In the genomic region with DNA sequence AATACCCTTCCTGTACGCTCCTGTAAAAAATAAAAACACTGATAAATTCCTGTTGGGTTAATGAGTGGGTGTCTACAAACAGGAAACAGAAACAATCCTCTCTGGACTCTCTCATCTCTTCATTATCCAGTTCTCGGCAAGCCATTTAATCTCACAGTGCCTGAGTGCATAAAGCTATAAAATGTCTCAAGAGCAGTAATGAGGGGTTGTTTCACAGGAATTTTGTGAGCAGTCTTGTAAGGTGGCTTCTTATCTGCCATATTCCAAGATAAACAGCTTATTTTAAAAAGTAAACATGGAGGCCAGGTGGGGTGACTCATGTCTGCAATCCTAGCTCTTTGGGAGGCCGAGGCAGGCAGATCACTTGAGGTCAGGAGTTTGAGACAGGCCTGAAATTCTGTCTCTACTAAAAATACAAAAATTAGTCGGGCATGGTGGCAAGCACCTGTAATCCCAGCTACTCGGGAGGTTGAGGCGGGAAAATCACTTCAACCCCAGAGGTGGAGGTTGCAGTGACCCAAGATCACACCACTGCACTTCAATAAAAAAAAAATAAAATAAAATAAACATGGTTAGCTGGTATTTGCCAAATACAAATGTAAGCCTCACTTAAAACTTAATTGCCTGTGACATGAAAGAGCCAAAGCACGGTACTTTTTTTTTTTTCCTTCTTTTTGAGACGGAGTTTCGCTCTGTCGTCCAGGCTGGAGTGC, we compare ENCODE assay signal across 9 cellular contexts. TPM values are rescaled to one million over a fixed set of nuclear protein-coding genes. Genes with fewer than 3 reads are reported as not detected.
DNase-seq lines count a peak whose midpoint lies in the region; ATAC-seq, FAIRE-seq and TF ChIP-seq lines count a peak whose summit lies in the region.
"Had no signal": no experiment of that assay in that cellular context is flagged by ENCODE, and none has a peak within 500 bp of the region (broad histone marks: within the 10 kb centered on the region; RNA-seq: fewer than 3 reads in every experiment).

No MANE protein-coding gene starts in this region.

- no peak for TF ChIP-seq POLR2A in A549 (IDR thresholded peaks at IDR 0.05; ENCODE audit: low read length)
- no peak for TF ChIP-seq POLR2A in K562 (conservative IDR thresholded peaks at IDR 0.05)

- H3K4ac ChIP-seq in mesendoderm (ENCODE audit: low read depth, low read length), result no peak overlapping the region

- no peak overlapping the region for H3K27ac Mint-ChIP-seq in activated T-helper 1 cell treated with anti-CD3 and anti-CD28 coated beads, Interleukin-12 subunit alpha, Interleukin-12 subunit beta, Interleukin-2, Interleukin-4 antibody, amounts not matched to agents 30 ng/mL and 10 ng/mL and 1 ng/mL, durations not matched to agents 14 hours and 24 hours and 36 hours

- H3K4me1 ChIP-seq in A549 (peaks cover 44% of the 10 kb centered on the region), K562 (replicated peaks in 1 of 2; ENCODE audit: control insufficient read depth in 2 of 2, insufficient read depth in 2 of 2, low read length in 2 of 2) (peaks cover 0 to 17% of the 10 kb centered on the region in 2 experiments; a peak in 2 of 5 replicates), mesendoderm (ENCODE audit: control insufficient read depth, low read depth, low read length) (peaks cover 4% of the 10 kb centered on the region)

- H3K9me3 ChIP-seq in A549 (no peaks in the 10 kb centered on the region), K562 (replicated peaks; ENCODE audit: control insufficient read depth, insufficient read depth, low read depth, low read length) (no peaks in the 10 kb centered on the region)

- H3K79me1 ChIP-seq in mesendoderm (ENCODE audit: low read length), result peaks cover 2% of the 10 kb centered on the region

- H3K27ac ChIP-seq in A549 (peak overlapping the region; percentile 86 to 95), K562 (ENCODE audit: extremely low read depth, low read depth, low read length) (peak overlapping the region; percentile 68), mesendoderm (ENCODE audit: low read depth, low read length) (peak overlapping the region; percentile 36)

- H3K36me3 ChIP-seq in K562 (ENCODE audit: control insufficient read depth, insufficient read depth, low read length) (peaks cover 11% of the 10 kb centered on the region), mesendoderm (ENCODE audit: control insufficient read depth, insufficient read depth, low read length) (no peaks in the 10 kb centered on the region)

- no peak overlapping the region for H2BK15ac ChIP-seq in mesendoderm (replicated peaks; ENCODE audit: low read depth)

- no peak overlapping the region for H4K8ac ChIP-seq in mesendoderm (ENCODE audit: low read depth, low read length)

- H3K27me3 Mint-ChIP-seq in activated T-helper 1 cell treated with anti-CD3 and anti-CD28 coated beads, Interleukin-12 subunit alpha, Interleukin-12 subunit beta, Interleukin-2, Interleukin-4 antibody, amounts not matched to agents 30 ng/mL and 10 ng/mL and 1 ng/mL, durations not matched to agents 14 hours and 24 hours and 36 hours (ENCODE audit: insufficient read depth), result no peaks in the 10 kb centered on the region

- H3K9ac ChIP-seq in K562 (ENCODE audit: insufficient read depth in 1 of 2, low read depth in 2 of 2, low read length in 2 of 2), result peak overlapping the region in 1 of 2 experiments; percentile 21; a peak in 1 of 4 replicates
- H3K9ac ChIP-seq in mesendoderm (ENCODE audit: low read length), result no peak overlapping the region

- H3K23ac ChIP-seq in mesendoderm (ENCODE audit: low read length), result no peak overlapping the region

- TF ChIP-seq EP300 in A549 (IDR thresholded peaks at IDR 0.05), result no peak
- TF ChIP-seq EP300 in K562 (IDR thresholded peaks at IDR 0.05; ENCODE audit: low read length), result peak; percentile 25; the same call in 1 of the 2 replicates

- peak in 1 of 2 experiments; percentile 13; a peak in 2 of 6 replicates for ATAC-seq in A549
- peak; percentile 44 for ATAC-seq in K562
- ATAC-seq in GM18907 (IDR thresholded peaks at IDR 0.05; ENCODE audit: unreplicated experiment), result no peak
- ATAC-seq in HG02884 (IDR thresholded peaks at IDR 0.05; ENCODE audit: unreplicated experiment), result no peak

- TF ChIP-seq RAD21 in A549 (conservative IDR thresholded peaks at IDR 0.05 in 1 of 2, IDR thresholded peaks at IDR 0.05 in 1 of 2), result no peak
- no peak for TF ChIP-seq RAD21 in K562 (CRISPR knock-in tag; conservative IDR thresholded peaks at IDR 0.05 in 1 of 2, IDR thresholded peaks at IDR 0.05 in 1 of 2)

- H2AK5ac ChIP-seq in mesendoderm (ENCODE audit: low read length), result no peak overlapping the region

- in situ Hi-C loops in K562 (cut with MboI), result no loop called here

- intact Hi-C loops in K562 (cut with micrococcal nuclease), result no loop called here
- intact Hi-C loops in activated T-helper 1 cell treated with anti-CD3 and anti-CD28 coated beads, Interleukin-12 subunit alpha, Interleukin-12 subunit beta, Interleukin-2, Interleukin-4 antibody, amounts not matched to agents 30 ng/mL and 10 ng/mL and 1 ng/mL, durations not matched to agents 14 hours and 24 hours and 36 hours (cut with micrococcal nuclease), result no loop called here

- H3K9me3 Mint-ChIP-seq in activated T-helper 1 cell treated with anti-CD3 and anti-CD28 coated beads, Interleukin-12 subunit alpha, Interleukin-12 subunit beta, Interleukin-2, Interleukin-4 antibody, amounts not matched to agents 30 ng/mL and 10 ng/mL and 1 ng/mL, durations not matched to agents 14 hours and 24 hours and 36 hours, result no peaks in the 10 kb centered on the region

- H3K4me1 Mint-ChIP-seq in activated T-helper 1 cell treated with anti-CD3 and anti-CD28 coated beads, Interleukin-12 subunit alpha, Interleukin-12 subunit beta, Interleukin-2, Interleukin-4 antibody, amounts not matched to agents 30 ng/mL and 10 ng/mL and 1 ng/mL, durations not matched to agents 14 hours and 24 hours and 36 hours (ENCODE audit: low read depth), result peaks cover 22% of the 10 kb centered on the region

- WGBS in A549 (ENCODE audit: missing lambda C conversion rate), result 51% methylated on average over 10 of the region's 10 CpGs
- 38% methylated on average over 7 of the region's 10 CpGs for WGBS in K562 (ENCODE audit: insufficient coverage, low coverage, missing lambda C conversion rate)
- no CpG with 5 or more reads among the region's 10 CpGs for WGBS in mesendoderm (ENCODE audit: extremely low coverage, insufficient coverage, low lambda C conversion rate)

- H3K4me2 ChIP-seq in A549 (peak overlapping the region; percentile 54), K562 (ENCODE audit: insufficient read depth, low read length) (peak overlapping the region; percentile 47), mesendoderm (ENCODE audit: low read length) (no peak overlapping the region)

- CTCF ChIA-PET in A549 (lab: Yijun Ruan, JAX), result interaction anchor here (0.6 to 4.2 kb wide), 5 partner anchors 10 to 179 kb away, joined by 3 to 27 read pairs (median 3); no protein-coding TSS in a partner anchor
- CTCF ChIA-PET in K562 (lab: Yijun Ruan, JAX; ENCODE audit: low intra/inter-chr PET ratio), result no interaction called here

- no peak for TF ChIP-seq CTCF in A549 (IDR thresholded peaks at IDR 0.05)
- TF ChIP-seq CTCF in K562 (IDR thresholded peaks at IDR 0.05 in 2 of 3, conservative IDR thresholded peaks at IDR 0.05 in 1 of 3; ENCODE audit: insufficient read depth in 2 of 3, low read depth in 1 of 3, low read length in 3 of 3), result no peak

- H3K4me3 Mint-ChIP-seq in activated T-helper 1 cell treated with anti-CD3 and anti-CD28 coated beads, Interleukin-12 subunit alpha, Interleukin-12 subunit beta, Interleukin-2, Interleukin-4 antibody, amounts not matched to agents 30 ng/mL and 10 ng/mL and 1 ng/mL, durations not matched to agents 14 hours and 24 hours and 36 hours, result no peak overlapping the region

- H3K4me3 ChIP-seq in A549 (no peak overlapping the region), K562 (no peak overlapping the region), mesendoderm (ENCODE audit: low read length) (no peak overlapping the region)

- H3K18ac ChIP-seq in mesendoderm (ENCODE audit: low read length), result peak overlapping the region; percentile 87

- FAIRE-seq in A549 (lab: Jason Lieb, UNC), result no peak
- FAIRE-seq in HTR-8/SVneo (lab: Jason Lieb, UNC), result no peak
- FAIRE-seq in K562 (lab: Jason Lieb, UNC), result peak; percentile 81
- FAIRE-seq: RCC 7860 had no signal

- peak overlapping the region; percentile 57 for H2AFZ ChIP-seq in K562 (ENCODE audit: low read depth, low read length)

- DNase-seq in A549 (ENCODE audit: low read depth in 1 of 2, low spot score in 1 of 2) (peak in 1 of 2 experiments; percentile 54), HTR-8/SVneo (ENCODE audit: insufficient read length, low spot score) (peak; percentile 32), K562 (ENCODE audit: extremely low read depth in 1 of 4, low spot score in 3 of 4) (peak in 2 of 4 experiments; percentile 19 to 48), mesendoderm (peak; percentile 58), ureter (ENCODE audit: low spot score) (no peak)
- DNase-seq in activated T-helper 1 cell treated with anti-CD3 and anti-CD28 coated beads, Interleukin-12 subunit alpha, Interleukin-12 subunit beta, Interleukin-2, Interleukin-4 antibody, amounts not matched to agents 30 ng/mL and 10 ng/mL and 1 ng/mL, durations not matched to agents 14 hours and 24 hours and 36 hours (ENCODE audit: low spot score), result no peak

- peak overlapping the region; percentile 9 for H2BK120ac ChIP-seq in mesendoderm (ENCODE audit: low read depth, low read length)

- H3K27me3 ChIP-seq in K562 (ENCODE audit: control insufficient read depth in 2 of 2, insufficient read depth in 2 of 2, low read length in 2 of 2) (no peaks in the 10 kb centered on the region), mesendoderm (ENCODE audit: insufficient read depth, low read length, poor library complexity) (no peaks in the 10 kb centered on the region)

- no peak overlapping the region for H4K5ac ChIP-seq in mesendoderm (ENCODE audit: low read length)

- POLR2A ChIA-PET in A549 (lab: Yijun Ruan, JAX), result interaction anchor here (1.2 kb wide), 1 partner anchor 143 kb away, joined by 3 read pairs; a partner anchor contains a TSS
- POLR2A ChIA-PET in K562 (lab: Yijun Ruan, JAX), result interaction anchor here (1.2 to 1.9 kb wide), 3 partner anchors 9 to 38 kb away, joined by 4 to 8 read pairs (median 5); no protein-coding TSS in a partner anchor

- H3K56ac ChIP-seq in mesendoderm (ENCODE audit: low read length), result no peak overlapping the region

- no TSS peak for BruUV-seq in K562 (replicated peaks; lab: Mats Ljungman, UMichigan)

- H3K36me3 Mint-ChIP-seq in activated T-helper 1 cell treated with anti-CD3 and anti-CD28 coated beads, Interleukin-12 subunit alpha, Interleukin-12 subunit beta, Interleukin-2, Interleukin-4 antibody, amounts not matched to agents 30 ng/mL and 10 ng/mL and 1 ng/mL, durations not matched to agents 14 hours and 24 hours and 36 hours (ENCODE audit: low read depth), result peaks cover 9% of the 10 kb centered on the region

- H3K79me2 ChIP-seq in K562 (ENCODE audit: control insufficient read depth, insufficient read depth, low read length) (peaks cover 22% of the 10 kb centered on the region), mesendoderm (ENCODE audit: control insufficient read depth, insufficient read depth, low read length) (no peaks in the 10 kb centered on the region)

- H3K9me1 ChIP-seq in K562 (ENCODE audit: control insufficient read depth, insufficient read depth, low read length), result no peaks in the 10 kb centered on the region

- H4K20me1 ChIP-seq in K562 (replicated peaks; ENCODE audit: control insufficient read depth, insufficient read depth, low read length), result no peaks in the 10 kb centered on the region

- no peak overlapping the region for H2BK5ac ChIP-seq in mesendoderm (ENCODE audit: low read length)

RNA-seq across cellular contexts. Expression of a gene that starts 54.0 kb away (rescaled TPM):
- polyA plus RNA-seq in A549 (2011; rRNA removed) (133 and 149 TPM in 2 replicates), A549 (2017; fragmentation: RNase III; extraction: RNeasy Plus Mini Kit Qiagen cat#74134 plus additional on column Dnase treatment) (43.0 to 49.7 TPM (median 44.4 TPM) in 3 replicates), K562 (2011; rRNA removed) (31.9 and 34.5 TPM in 2 replicates), K562 (2014; fragmentation: Illumina TruSeq; extraction: Trizol) (27.3 and 27.6 TPM in 2 replicates), K562 (2014; fragmentation: Nextera tagmentation; extraction: Ambion mirVana) (1 to 10 TPM; 5.8 to 6.1 TPM), K562 (2014; rRNA removed) (19.1 and 21.2 TPM in 2 replicates)
- polyA plus RNA-seq in A549 (2012; cell fraction: cytosol; rRNA removed), result 49.1 and 54.3 TPM in 2 replicates
- 98.3 and 122 TPM in 2 replicates for polyA plus RNA-seq in A549 (2012; cell fraction: nucleus; rRNA removed)
- 217 and 263 TPM in 2 replicates for polyA minus RNA-seq in A549 (2011; rRNA and poly(A)+ RNA removed)
- 77.3 and 128 TPM in 2 replicates for total RNA-seq in K562 (2011; cell fraction: chromatin; rRNA removed; ENCODE audit: low replicate concordance)
- total RNA-seq in K562 (2011; cell fraction: nucleolus; rRNA removed), result 38.0 and 40.8 TPM in 2 replicates
- 61.1 and 81.7 TPM in 2 replicates for total RNA-seq in K562 (2011; cell fraction: nucleoplasm; rRNA removed)
- total RNA-seq in K562 (2014; rRNA removed) (19.7 and 20.1 TPM in 2 replicates), K562 (2014; rRNA removed; fragmentation: Illumina TruSeq; extraction: Trizol) (29.6 and 39.5 TPM in 2 replicates), K562 (2015; rRNA removed; fragmentation: Illumina TruSeq; extraction: Trizol) (33.3 and 33.9 TPM in 2 replicates), K562 (2021) (24.9 and 27.8 TPM in 2 replicates), ureter (110 TPM)
- 24.3 and 28.5 TPM in 2 replicates for polyA plus RNA-seq in K562 (2011; cell fraction: cytosol; rRNA removed)
- polyA plus RNA-seq in K562 (2011; cell fraction: nucleus; rRNA removed), result 31.9 and 33.0 TPM in 2 replicates
- polyA plus RNA-seq in K562 (2012), result 17.8 and 31.5 TPM in 2 replicates
- 48.7 and 54.3 TPM in 2 replicates for polyA minus RNA-seq in K562 (2011; rRNA and poly(A)+ RNA removed)
- 16.9 and 22.4 TPM in 2 replicates for polyA minus RNA-seq in K562 (2011; cell fraction: cytosol; rRNA and poly(A)+ RNA removed)
- polyA minus RNA-seq in K562 (2011; cell fraction: nucleus; rRNA and poly(A)+ RNA removed), result 17.0 and 35.5 TPM in 2 replicates
- polyA plus RNA-seq in mesendoderm (2013, experiment 1 of 2), result 32.3 TPM
- polyA plus RNA-seq in mesendoderm (2013, experiment 2 of 2), result 31.8 TPM
- total RNA-seq in activated T-helper 1 cell treated with anti-CD3 and anti-CD28 coated beads, Interleukin-12 subunit alpha, Interleukin-12 subunit beta, Interleukin-2, Interleukin-4 antibody, amounts not matched to agents 30 ng/mL and 10 ng/mL and 1 ng/mL, durations not matched to agents 14 hours and 24 hours and 36 hours, result 64.1 and 71.9 TPM in 2 replicates

Comparison
In these comparisons a context has a peak if more than half of its experiments do, and no peak if none do; other contexts are left out.
1. DNase-seq: peak in HTR-8/SVneo (single experiment) and mesendoderm (single experiment); none in activated T-helper 1 cell treated with anti-CD3 and anti-CD28 coated beads, Interleukin-12 subunit alpha, Interleukin-12 subunit beta, Interleukin-2, Interleukin-4 antibody, amounts not matched to agents 30 ng/mL and 10 ng/mL and 1 ng/mL, durations not matched to agents 14 hours and 24 hours and 36 hours (single experiment) and ureter (single experiment).
2. H3K27ac ChIP-seq: peak in every context shown above with its lines; median percentile 90 in A549; 68 in K562; 36 in mesendoderm.